8 cellular contexts compared by ENCODE assay signal in genomic region chr11:3160252-3161031, GRCh38. TPM values are rescaled to one million over a fixed set of nuclear protein-coding genes. Genes with fewer than 3 reads are reported as not detected.
DNase-seq lines count a peak whose midpoint lies in the region; ATAC-seq and TF ChIP-seq lines count a peak whose summit lies in the region.

No MANE protein-coding gene starts in this region.

- TF ChIP-seq RAD21 in SK-N-SH (IDR thresholded peaks at IDR 0.05; ENCODE audit: low read length) = no peak

- H3K4me2 ChIP-seq in SK-N-SH = peak overlapping the region; percentile 96

- no peak overlapping the region for H3K27ac Mint-ChIP-seq in stimulated activated naive B cell treated with anti-CD40 and anti-IgM and Interleukin-4, amounts not matched to agents 10 μg/mL and 1 μg/mL and 100 μg/mL, for 72 hours

- H3K4me3 ChIP-seq in HL-60 (replicated peaks; ENCODE audit: insufficient read depth, low read length) = peak overlapping the region; percentile 38
- peak overlapping the region; percentile 42 to 67 for H3K4me3 ChIP-seq in SK-N-SH (ENCODE audit: low read depth in 2 of 2, low read length in 1 of 2)
- peak overlapping the region; percentile 71 for H3K4me3 ChIP-seq in epithelial cell of proximal tubule (ENCODE audit: low read depth, low read length)
- H3K4me3 ChIP-seq in lung = peak overlapping the region; percentile 9

- H3K27ac ChIP-seq in HL-60 (replicated peaks) = no peak overlapping the region
- no peak overlapping the region; a peak in 1 of 4 replicates for H3K27ac ChIP-seq in SK-N-SH (ENCODE audit: low read depth in 2 of 2, low read length in 1 of 2)
- H3K27ac ChIP-seq in lung (ENCODE audit: low read depth in 1 of 2, low read length in 1 of 2) = peak overlapping the region; percentile 26 to 83

- H3K4me1 Mint-ChIP-seq in stimulated activated naive B cell treated with anti-CD40 and anti-IgM and Interleukin-4, amounts not matched to agents 10 μg/mL and 1 μg/mL and 100 μg/mL, for 72 hours = peaks cover 4 to 21% of the 10 kb centered on the region in 2 donors

- CTCF ChIA-PET in SK-N-SH (lab: Yijun Ruan, JAX) = interaction anchor here (0.9 to 1.2 kb wide), 3 partner anchors 9 to 16 kb away, joined by 3 to 4 read pairs (median 4); no protein-coding TSS in a partner anchor

- H3K36me3 Mint-ChIP-seq in stimulated activated naive B cell treated with anti-CD40 and anti-IgM and Interleukin-4, amounts not matched to agents 10 μg/mL and 1 μg/mL and 100 μg/mL, for 72 hours = no peaks in the 10 kb centered on the region

- no peaks in the 10 kb centered on the region for H3K36me3 ChIP-seq in SK-N-SH (replicated peaks in 1 of 2; ENCODE audit: control insufficient read depth in 1 of 2, insufficient read depth in 2 of 2, low read length in 1 of 2)
- no peaks in the 10 kb centered on the region for H3K36me3 ChIP-seq in lung (ENCODE audit: control insufficient read depth in 2 of 2, insufficient read depth in 2 of 2, low read length in 2 of 2)

- H3K9me3 Mint-ChIP-seq in stimulated activated naive B cell treated with anti-CD40 and anti-IgM and Interleukin-4, amounts not matched to agents 10 μg/mL and 1 μg/mL and 100 μg/mL, for 72 hours = no peaks in the 10 kb centered on the region

- POLR2A ChIA-PET in SK-N-SH (lab: Yijun Ruan, JAX) = interaction anchor here (0.9 kb wide), 1 partner anchor 11 kb away, joined by 3 read pairs; no protein-coding TSS in a partner anchor

- peaks cover 62% of the 10 kb centered on the region for H3K79me2 ChIP-seq in SK-N-SH (ENCODE audit: insufficient read depth)

- H3K4me3 Mint-ChIP-seq in stimulated activated naive B cell treated with anti-CD40 and anti-IgM and Interleukin-4, amounts not matched to agents 10 μg/mL and 1 μg/mL and 100 μg/mL, for 72 hours = peak overlapping the region; percentile 29 to 58

- peak; percentile 73 for ATAC-seq in lung (ENCODE audit: insufficient read depth, low FRiP score)
- peak; percentile 55 to 57 for ATAC-seq in stimulated activated naive B cell treated with anti-CD40 and anti-IgM and Interleukin-4, amounts not matched to agents 10 μg/mL and 1 μg/mL and 100 μg/mL, for 72 hours (replicated peaks)
- ATAC-seq in GM19023 (IDR thresholded peaks at IDR 0.05; ENCODE audit: unreplicated experiment) = no peak
- ATAC-seq in HG03354 (IDR thresholded peaks at IDR 0.05; ENCODE audit: poor library complexity, severe bottlenecking, unreplicated experiment) = no peak

- H4K20me1 ChIP-seq in SK-N-SH (ENCODE audit: insufficient read depth) = peaks cover 82% of the 10 kb centered on the region

- peaks cover 46 to 56% of the 10 kb centered on the region in 2 donors for H3K27me3 Mint-ChIP-seq in stimulated activated naive B cell treated with anti-CD40 and anti-IgM and Interleukin-4, amounts not matched to agents 10 μg/mL and 1 μg/mL and 100 μg/mL, for 72 hours

- TF ChIP-seq EP300 in SK-N-SH (IDR thresholded peaks at IDR 0.05; ENCODE audit: borderline replicate concordance in 1 of 2, low read depth in 1 of 2, low read length in 1 of 2) = no peak; a peak in 2 of 4 replicates

- DNase-seq in AG08395 (ENCODE audit: low spot score) = peak; percentile 73
- DNase-seq in HL-60 (ENCODE audit: low read depth in 1 of 2, low spot score in 1 of 2) = peak in 1 of 2 experiments; percentile 67
- peak; percentile 86 for DNase-seq in SK-N-SH
- DNase-seq in epithelial cell of proximal tubule (ENCODE audit: low read depth) = peak; percentile 30
- DNase-seq in lung (ENCODE audit: low spot score) = peak; percentile 84
- DNase-seq in stimulated activated naive B cell treated with anti-CD40 and anti-IgM and Interleukin-4, amounts not matched to agents 10 μg/mL and 1 μg/mL and 100 μg/mL, for 72 hours = no peak

- H2AFZ ChIP-seq in SK-N-SH (ENCODE audit: low read depth) = no peak overlapping the region

- H3K9ac ChIP-seq in SK-N-SH = peak overlapping the region; percentile 28; the same call in 1 of the 2 replicates

- WGBS in SK-N-SH (ENCODE audit: low lambda C conversion rate) = 14% methylated on average over 36 of the region's 48 CpGs
- WGBS in lung, 2 donors = 8 to 9% methylated on average over 46 to 48 of the region's 48 CpGs

- no peaks in the 10 kb centered on the region for H3K27me3 ChIP-seq in HL-60 (ENCODE audit: insufficient read depth, poor library complexity, severe bottlenecking)
- no peaks in the 10 kb centered on the region for H3K27me3 ChIP-seq in SK-N-SH (ENCODE audit: insufficient read depth)
- H3K27me3 ChIP-seq in lung (ENCODE audit: control insufficient read depth, insufficient read depth) = no peaks in the 10 kb centered on the region

- H3K9me3 ChIP-seq in SK-N-SH (no peaks in the 10 kb centered on the region), lung (ENCODE audit: control insufficient read depth in 2 of 2, insufficient read depth in 1 of 2, low read length in 1 of 2) (peaks cover 0 to 2% of the 10 kb centered on the region in 2 donors)

- no peaks in the 10 kb centered on the region for H3K9me2 ChIP-seq in SK-N-SH

- H3K4me1 ChIP-seq in SK-N-SH (ENCODE audit: control insufficient read depth in 1 of 2, insufficient read depth in 2 of 2, low read depth in 1 of 2, low read length in 1 of 2) (peaks cover 8 to 66% of the 10 kb centered on the region in 2 experiments), lung (ENCODE audit: control insufficient read depth in 2 of 2, insufficient read depth in 2 of 2, low read length in 2 of 2) (peaks cover 0 to 53% of the 10 kb centered on the region in 2 donors)

- TF ChIP-seq CTCF in HL-60 (IDR thresholded peaks at IDR 0.05; ENCODE audit: insufficient read depth, low read length) = no peak
- TF ChIP-seq CTCF in SK-N-SH (IDR thresholded peaks at IDR 0.05) = no peak
- no peak for TF ChIP-seq CTCF in epithelial cell of proximal tubule (conservative IDR thresholded peaks at IDR 0.05; ENCODE audit: low read depth, low read length)
- TF ChIP-seq CTCF in lung (IDR thresholded peaks at IDR 0.05; ENCODE audit: control extremely low read depth, extremely low read depth) = no peak

- H3F3A ChIP-seq in SK-N-SH (replicated peaks; ENCODE audit: insufficient read depth) = no peaks in the 10 kb centered on the region

TF ChIP-seq in SK-N-SH, 30 proteins besides CTCF, POLR2A, EP300 and RAD21:
- TF ChIP-seq FOXM1 (IDR thresholded peaks at IDR 0.05; ENCODE audit: low read depth) (no peak), RCOR1 (IDR thresholded peaks at IDR 0.05; ENCODE audit: low read length) (peak; percentile 59), YY1 (IDR thresholded peaks at IDR 0.05; ENCODE audit: low read depth) (peak; percentile 69; the same call in 1 of the 2 replicates), MXI1 (IDR thresholded peaks at IDR 0.05; ENCODE audit: low read depth, low read length) (peak; percentile 55), GATA2 (CRISPR knock-in tag; IDR thresholded peaks at IDR 0.05) (no peak), FOSL2 (IDR thresholded peaks at IDR 0.05; ENCODE audit: borderline replicate concordance, low read depth) (no peak), EZH2phosphoT487 (IDR thresholded peaks at IDR 0.05; ENCODE audit: borderline replicate concordance, low read depth) (no peak)
- TF ChIP-seq, protein P1, sequence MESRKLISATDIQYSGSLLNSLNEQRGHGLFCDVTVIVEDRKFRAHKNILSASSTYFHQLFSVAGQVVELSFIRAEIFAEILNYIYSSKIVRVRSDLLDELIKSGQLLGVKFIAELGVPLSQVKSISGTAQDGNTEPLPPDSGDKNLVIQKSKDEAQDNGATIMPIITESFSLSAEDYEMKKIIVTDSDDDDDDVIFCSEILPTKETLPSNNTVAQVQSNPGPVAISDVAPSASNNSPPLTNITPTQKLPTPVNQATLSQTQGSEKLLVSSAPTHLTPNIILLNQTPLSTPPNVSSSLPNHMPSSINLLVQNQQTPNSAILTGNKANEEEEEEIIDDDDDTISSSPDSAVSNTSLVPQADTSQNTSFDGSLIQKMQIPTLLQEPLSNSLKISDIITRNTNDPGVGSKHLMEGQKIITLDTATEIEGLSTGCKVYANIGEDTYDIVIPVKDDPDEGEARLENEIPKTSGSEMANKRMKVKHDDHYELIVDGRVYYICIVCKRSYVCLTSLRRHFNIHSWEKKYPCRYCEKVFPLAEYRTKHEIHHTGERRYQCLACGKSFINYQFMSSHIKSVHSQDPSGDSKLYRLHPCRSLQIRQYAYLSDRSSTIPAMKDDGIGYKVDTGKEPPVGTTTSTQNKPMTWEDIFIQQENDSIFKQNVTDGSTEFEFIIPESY (IDR thresholded peaks at IDR 0.05; ENCODE audit: borderline replicate concordance, low read depth) = no peak
- TF ChIP-seq, protein P2, sequence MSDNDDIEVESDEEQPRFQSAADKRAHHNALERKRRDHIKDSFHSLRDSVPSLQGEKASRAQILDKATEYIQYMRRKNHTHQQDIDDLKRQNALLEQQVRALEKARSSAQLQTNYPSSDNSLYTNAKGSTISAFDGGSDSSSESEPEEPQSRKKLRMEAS (IDR thresholded peaks at IDR 0.05; ENCODE audit: low read depth) = peak; percentile 71; the same call in 1 of the 2 replicates
- TF ChIP-seq, protein P3, sequence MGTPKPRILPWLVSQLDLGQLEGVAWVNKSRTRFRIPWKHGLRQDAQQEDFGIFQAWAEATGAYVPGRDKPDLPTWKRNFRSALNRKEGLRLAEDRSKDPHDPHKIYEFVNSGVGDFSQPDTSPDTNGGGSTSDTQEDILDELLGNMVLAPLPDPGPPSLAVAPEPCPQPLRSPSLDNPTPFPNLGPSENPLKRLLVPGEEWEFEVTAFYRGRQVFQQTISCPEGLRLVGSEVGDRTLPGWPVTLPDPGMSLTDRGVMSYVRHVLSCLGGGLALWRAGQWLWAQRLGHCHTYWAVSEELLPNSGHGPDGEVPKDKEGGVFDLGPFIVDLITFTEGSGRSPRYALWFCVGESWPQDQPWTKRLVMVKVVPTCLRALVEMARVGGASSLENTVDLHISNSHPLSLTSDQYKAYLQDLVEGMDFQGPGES (IDR thresholded peaks at IDR 0.05; ENCODE audit: low read depth, low read length) = no peak

RNA-seq across cellular contexts. Expression of gene OSBPL5, which starts 4.7 kb away (rescaled TPM):
- 7.8 and 10.9 TPM in 2 replicates for polyA plus RNA-seq in SK-N-SH (2012; rRNA removed)
- polyA plus RNA-seq in SK-N-SH (2012; cell fraction: cytosol; rRNA removed) = 2.7 and 4.3 TPM in 2 replicates
- polyA plus RNA-seq in SK-N-SH (2012; cell fraction: nucleus; rRNA removed) = 39.6 and 46.8 TPM in 2 replicates
- total RNA-seq in epithelial cell of proximal tubule = 8.9 and 25.3 TPM in 2 replicates
- total RNA-seq in lung = 10 to 100 TPM; 34.2 to 51.5 TPM
- polyA plus RNA-seq in lung = 10 to 100 TPM; 15.2 to 22.5 TPM

RNA-seq across cellular contexts. Expression of gene MRGPRG, which starts 58.2 kb away (rescaled TPM):
- not detected in 2 replicates for polyA plus RNA-seq in SK-N-SH (2012; rRNA removed)
- polyA plus RNA-seq in SK-N-SH (2012; cell fraction: cytosol; rRNA removed) = not detected in 2 replicates
- not detected in 2 replicates for polyA plus RNA-seq in SK-N-SH (2012; cell fraction: nucleus; rRNA removed)
- total RNA-seq in epithelial cell of proximal tubule = not detected in 2 replicates
- not detected for total RNA-seq in lung
- not detected for polyA plus RNA-seq in lung

Comparison
In these comparisons a context has a peak if more than half of its experiments do, and no peak if none do; other contexts are left out.
1. H3K27ac ChIP-seq: peak in lung (2 of 2); none in HL-60 (single experiment) and SK-N-SH (0 of 2).
2. H3K4me3 ChIP-seq: peak in every context shown above with its lines; median percentile 71 in epithelial cell of proximal tubule; 54 in SK-N-SH; 38 in HL-60; 9 in lung.
3. ATAC-seq: peak in lung (single experiment) and stimulated activated naive B cell treated with anti-CD40 and anti-IgM and Interleukin-4, amounts not matched to agents 10 μg/mL and 1 μg/mL and 100 μg/mL, for 72 hours (2 of 2); none in GM19023 (single experiment) and HG03354 (single experiment).